1 cellular context compared by ENCODE assay signal in the genomic region with DNA sequence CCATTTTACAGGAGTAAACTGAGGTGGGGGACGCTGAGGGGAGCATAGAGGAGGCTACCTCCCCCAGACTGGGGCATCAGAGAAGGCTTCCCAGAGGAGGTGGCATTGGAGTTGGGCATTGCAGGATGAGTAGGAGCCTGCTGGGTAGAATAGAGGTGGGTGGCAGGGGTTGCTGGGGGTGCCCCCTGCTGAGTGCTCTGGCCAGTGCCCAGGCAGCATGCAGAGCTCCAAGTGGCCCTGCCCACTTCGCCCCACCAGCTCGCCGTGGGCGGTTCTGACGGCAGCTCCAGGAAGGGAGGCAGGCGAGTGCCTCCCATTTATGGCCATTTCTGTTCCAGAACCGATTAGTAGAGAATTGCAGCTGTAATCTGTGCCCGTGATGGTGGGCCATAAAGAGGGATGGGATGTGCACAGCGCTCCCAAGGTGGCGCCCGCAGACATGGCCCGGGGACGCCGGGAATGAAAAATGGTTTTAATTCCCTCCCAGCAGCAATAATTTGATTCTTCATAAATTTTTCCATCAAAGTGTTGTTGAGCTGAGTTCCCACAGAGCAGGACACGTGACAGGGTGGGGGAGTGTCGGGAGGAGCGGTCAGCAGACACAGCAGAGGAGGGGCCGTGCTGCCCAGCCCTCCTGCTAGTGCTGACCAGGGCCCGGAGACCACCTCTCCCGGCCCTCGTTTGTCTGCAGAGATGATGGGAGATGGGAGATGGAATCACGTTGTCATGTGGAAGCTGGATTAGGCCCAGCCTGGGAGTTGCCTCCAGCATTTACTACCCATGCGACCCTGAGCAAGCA.
TF ChIP-seq lines count a peak whose summit lies in the region.

No MANE protein-coding gene starts in this region.

TF ChIP-seq in K562, 482 proteins besides CTCF, POLR2A, EP300 and RAD21 (continued from another document):
- TF ChIP-seq CHD4 (IDR thresholded peaks at IDR 0.05; ENCODE audit: insufficient read depth, insufficient replicate concordance, low read depth, low read length, poor library complexity, severe bottlenecking) (no peak), NCOA2 (IDR thresholded peaks at IDR 0.05; ENCODE audit: partially characterized antibody in 2 of 2) (no peak), ZFX (CRISPR knock-in tag; IDR thresholded peaks at IDR 0.05) (no peak), TEAD1 (CRISPR knock-in tag; IDR thresholded peaks at IDR 0.05) (no peak), HEY1 (CRISPR knock-in tag; IDR thresholded peaks at IDR 0.05; ENCODE audit: borderline replicate concordance) (no peak), RAD51 (IDR thresholded peaks at IDR 0.05; ENCODE audit: borderline replicate concordance, low read depth) (peak; percentile 33; the same call in 1 of the 2 replicates)
- TF ChIP-seq, protein P1, sequence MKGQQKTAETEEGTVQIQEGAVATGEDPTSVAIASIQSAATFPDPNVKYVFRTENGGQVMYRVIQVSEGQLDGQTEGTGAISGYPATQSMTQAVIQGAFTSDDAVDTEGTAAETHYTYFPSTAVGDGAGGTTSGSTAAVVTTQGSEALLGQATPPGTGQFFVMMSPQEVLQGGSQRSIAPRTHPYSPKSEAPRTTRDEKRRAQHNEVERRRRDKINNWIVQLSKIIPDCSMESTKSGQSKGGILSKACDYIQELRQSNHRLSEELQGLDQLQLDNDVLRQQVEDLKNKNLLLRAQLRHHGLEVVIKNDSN (CRISPR knock-in tag; IDR thresholded peaks at IDR 0.05): peak; percentile 46
